Comparison of ENCODE assay signal across 8 cellular contexts in genomic region chr3:90091557-90091956, GRCh38.
DNase-seq lines count a peak whose midpoint lies in the region; ATAC-seq and TF ChIP-seq lines count a peak whose summit lies in the region.

No MANE protein-coding gene starts in this region.

- H3K9me3 Mint-ChIP-seq in Calu3 (ENCODE audit: low read depth, unreplicated experiment) = no peaks in the 10 kb centered on the region
- H3K9me3 Mint-ChIP-seq in CD4-positive, alpha-beta memory T cell = peaks cover 0 to 5% (median 3%) of the 10 kb centered on the region in 8 donors

- H3K27me3 Mint-ChIP-seq in Calu3 (ENCODE audit: unreplicated experiment) = no peaks in the 10 kb centered on the region
- no peaks in the 10 kb centered on the region for H3K27me3 Mint-ChIP-seq in CD4-positive, alpha-beta memory T cell

- H3K27ac Mint-ChIP-seq in Calu3 (ENCODE audit: unreplicated experiment) = no peak overlapping the region
- H3K27ac Mint-ChIP-seq in CD4-positive, alpha-beta memory T cell = no peak overlapping the region

- H3K36me3 ChIP-seq in brain microvascular endothelial cell (replicated peaks) (no peaks in the 10 kb centered on the region), lung (ENCODE audit: control insufficient read depth in 2 of 2, insufficient read depth in 2 of 2, low read length in 2 of 2) (no peaks in the 10 kb centered on the region)
- H3K36me3 ChIP-seq in CD4-positive, alpha-beta memory T cell (ENCODE audit: insufficient read depth, low read length) = no peaks in the 10 kb centered on the region

- TF ChIP-seq CTCF in Calu3 (IDR thresholded peaks at IDR 0.05; ENCODE audit: unreplicated experiment) (peak; percentile 40), HFF-Myc (IDR thresholded peaks at IDR 0.05; ENCODE audit: low read depth, low read length, missing control alignments) (peak; percentile 11), brain microvascular endothelial cell (IDR thresholded peaks at IDR 0.05; ENCODE audit: low read depth, low read length, missing control alignments) (peak; percentile 75), lung (IDR thresholded peaks at IDR 0.05; ENCODE audit: control extremely low read depth, extremely low read depth) (no peak)

- intact Hi-C loops in Calu3 (cut with micrococcal nuclease; ENCODE audit: unreplicated experiment) = loop anchor here (2.0 to 10.0 kb wide), 5 partner anchors 91 to 1889 kb away; partner anchors contain the start of gene EPHA3
- intact Hi-C loops in CD4-positive, alpha-beta memory T cell (cut with micrococcal nuclease) = no loop called here

- no peaks in the 10 kb centered on the region for H3K36me3 Mint-ChIP-seq in Calu3 (ENCODE audit: insufficient read depth, unreplicated experiment)
- no peaks in the 10 kb centered on the region for H3K36me3 Mint-ChIP-seq in CD4-positive, alpha-beta memory T cell

- in situ Hi-C loops in brain microvascular endothelial cell (cut with HindIII; ENCODE audit: low pct_ligation_motif_present, low sequenced_read_pairs) = no loop called here

- no TSS peak for BruUV-seq in Calu3 (replicated peaks; lab: Mats Ljungman, UMichigan)

- POLR2A ChIA-PET in CD4-positive, alpha-beta memory T cell (lab: Charles Lee; ENCODE audit: partially characterized antibody) = no interaction called here

- no peaks in the 10 kb centered on the region for H3K9me3 ChIP-seq in lung (ENCODE audit: control insufficient read depth in 2 of 2, insufficient read depth in 1 of 2, low read length in 1 of 2)
- no peaks in the 10 kb centered on the region for H3K9me3 ChIP-seq in CD4-positive, alpha-beta memory T cell (ENCODE audit: control insufficient read depth in 1 of 2, low read length in 2 of 2)

- H3K4me1 Mint-ChIP-seq in Calu3 (ENCODE audit: low read depth, unreplicated experiment) = peaks cover 7% of the 10 kb centered on the region
- no peaks in the 10 kb centered on the region for H3K4me1 Mint-ChIP-seq in CD4-positive, alpha-beta memory T cell

- CTCF ChIA-PET in Calu3 (lab: Charles Lee) = interaction anchor here (0.5 to 1.1 kb wide), 5 partner anchors 91 to 1887 kb away, joined by 3 to 7 read pairs (median 3); no protein-coding TSS in a partner anchor
- CTCF ChIA-PET in CD4-positive, alpha-beta memory T cell (lab: Charles Lee; ENCODE audit: partially characterized antibody) = no interaction called here

- no peaks in the 10 kb centered on the region for H3K4me1 ChIP-seq in lung (ENCODE audit: control insufficient read depth in 2 of 2, insufficient read depth in 2 of 2, low read length in 2 of 2)
- no peaks in the 10 kb centered on the region for H3K4me1 ChIP-seq in CD4-positive, alpha-beta memory T cell (ENCODE audit: insufficient read depth, low read length)

- H3K4me3 Mint-ChIP-seq in Calu3 (ENCODE audit: low read depth, unreplicated experiment) = no peak overlapping the region
- no peak overlapping the region for H3K4me3 Mint-ChIP-seq in CD4-positive, alpha-beta memory T cell

- no peaks in the 10 kb centered on the region for H3K27me3 ChIP-seq in brain microvascular endothelial cell (replicated peaks)
- H3K27me3 ChIP-seq in lung (ENCODE audit: control insufficient read depth, insufficient read depth) = no peaks in the 10 kb centered on the region
- H3K27me3 ChIP-seq in CD4-positive, alpha-beta memory T cell (ENCODE audit: insufficient read depth, low read length) = no peaks in the 10 kb centered on the region

- DNase-seq in Calu3 (peak; percentile 51), HFF-Myc (ENCODE audit: extremely low read depth, low read depth) (no peak), NCI-H2081 treated with DMSO at 0.1 percent for 48 hours (lab: John Stamatoyannopoulos, UW) (peak; percentile 22), brain microvascular endothelial cell (peak; percentile 61), lung (ENCODE audit: low spot score) (no peak)
- no peak for DNase-seq in CD4-positive, alpha-beta memory T cell

- ATAC-seq in lung (ENCODE audit: insufficient read depth, low FRiP score) (peak; percentile 47), GM18873 (IDR thresholded peaks at IDR 0.05; ENCODE audit: low FRiP score, unreplicated experiment) (no peak), HG02970 (IDR thresholded peaks at IDR 0.05; ENCODE audit: low FRiP score, unreplicated experiment) (no peak)

- no peak overlapping the region for H3K4me3 ChIP-seq in HFF-Myc (replicated peaks; ENCODE audit: low read depth, low read length)
- no peak overlapping the region for H3K4me3 ChIP-seq in brain microvascular endothelial cell (ENCODE audit: low read depth, low read length)
- H3K4me3 ChIP-seq in lung = no peak overlapping the region
- no peak overlapping the region for H3K4me3 ChIP-seq in CD4-positive, alpha-beta memory T cell (ENCODE audit: low read length in 2 of 2)

- no peak overlapping the region for H3K27ac ChIP-seq in brain microvascular endothelial cell
- H3K27ac ChIP-seq in lung (ENCODE audit: low read depth in 1 of 2, low read length in 1 of 2) = no peak overlapping the region
- H3K27ac ChIP-seq in CD4-positive, alpha-beta memory T cell (ENCODE audit: low read depth, low read length) = no peak overlapping the region

- WGBS in lung, 2 donors = 29 to 37% methylated on average over 2 of the region's 2 CpGs

Comparison
In these comparisons a context has a peak if more than half of its experiments do, and no peak if none do; other contexts are left out.
1. DNase-seq: peak in Calu3 (single experiment), NCI-H2081 treated with DMSO at 0.1 percent for 48 hours (single experiment) and brain microvascular endothelial cell (single experiment); none in HFF-Myc (single experiment), lung (single experiment) and CD4-positive, alpha-beta memory T cell (0 of 5).